7 cellular contexts compared by ENCODE assay signal in genomic region chr22:33049125-33049729, GRCh38. TPM values are rescaled to one million over a fixed set of nuclear protein-coding genes. Genes with fewer than 3 reads are reported as not detected.
DNase-seq lines count a peak whose midpoint lies in the region; ATAC-seq, FAIRE-seq and TF ChIP-seq lines count a peak whose summit lies in the region.

No MANE protein-coding gene starts in this region.

- H3K27me3 ChIP-seq in bronchial epithelial cell (ENCODE audit: control insufficient read depth, insufficient read depth, low read length) = peaks cover 6% of the 10 kb centered on the region

- no peak for FAIRE-seq in bronchial epithelial cell (lab: Jason Lieb, UNC)

- H3K4me3 ChIP-seq in bronchial epithelial cell (ENCODE audit: low read depth, low read length) = no peak overlapping the region

- peak; percentile 97 for TF ChIP-seq CTCF in GM12872 (IDR thresholded peaks at IDR 0.05; ENCODE audit: insufficient read depth, low read depth, low read length)
- TF ChIP-seq CTCF in VCaP (conservative IDR thresholded peaks at IDR 0.05) = peak; percentile 96
- TF ChIP-seq CTCF in bronchial epithelial cell (IDR thresholded peaks at IDR 0.05; ENCODE audit: insufficient read depth, low read length, severe bottlenecking) = peak; percentile 97

- DNase-seq in NCI-H1092 treated with DMSO at 0.1 percent for 48 hours (lab: John Stamatoyannopoulos, UW) (peak; percentile 42), bronchial epithelial cell (ENCODE audit: low read depth) (peak; percentile 51), kidney glomerular epithelial cell (lab: John Stamatoyannopoulos, UW) (peak; percentile 76)
- peak; percentile 61 for DNase-seq in stimulated activated CD4-positive, alpha-beta T cell treated with anti-CD3 and anti-CD28 coated beads, Interleukin-4, amount 100 ng/mL, for 1 hour

- no peaks in the 10 kb centered on the region for H3K36me3 ChIP-seq in bronchial epithelial cell (ENCODE audit: control insufficient read depth, insufficient read depth, low read length)

- H3K27ac ChIP-seq in VCaP = no peak overlapping the region

- no peak for ATAC-seq in GM19395 (IDR thresholded peaks at IDR 0.05; ENCODE audit: unreplicated experiment)

RNA-seq across cellular contexts. Expression of gene SYN3, which starts 9.0 kb away (rescaled TPM):
- total RNA-seq in bronchial epithelial cell = 0.53 TPM in 1 of 2 replicates, not detected in the other
